ENCODE assay signal across 12 cellular contexts in genomic region chr9:21579209-21579608, GRCh38.
A peak's percentile ranks its signal among the peaks of the same experiment; 100 is the strongest.
DNase-seq lines count a peak whose midpoint lies in the region; TF ChIP-seq lines count a peak whose summit lies in the region.
"Had no signal": no experiment of that assay in that cellular context is flagged by ENCODE, and none has a peak within 500 bp of the region (broad histone marks: within the 10 kb centered on the region; RNA-seq: fewer than 3 reads in every experiment).

No MANE protein-coding gene starts in this region.

- no peaks in the 10 kb centered on the region for H3K9me2 ChIP-seq in GM23248 (ENCODE audit: insufficient read depth)

- intact Hi-C loops in testis (cut with DNase I; ENCODE audit: low total_unique reads) = no loop called here

- peak overlapping the region; percentile 91 for H3K4me2 ChIP-seq in GM23248 (ENCODE audit: unreplicated experiment)

- peak overlapping the region; percentile 53 for H3K4me3 ChIP-seq in ACC112 (ENCODE audit: low read depth, low read length)
- H3K4me3 ChIP-seq in GM23248 = peak overlapping the region; percentile 74
- no peak overlapping the region for H3K4me3 ChIP-seq in fibroblast of pulmonary artery (replicated peaks; ENCODE audit: low read depth, low read length)
- H3K4me3 ChIP-seq in testis = no peak overlapping the region
- H3K4me3 ChIP-seq: GM12878 had no signal

- peak overlapping the region; percentile 81 for H3K9ac ChIP-seq in GM23248
- H3K9ac ChIP-seq: parathyroid adenoma had no signal

- no peak for TF ChIP-seq POLR2A in testis (IDR thresholded peaks at IDR 0.05)

- DNase-seq in GM23248 = peak; percentile 56
- DNase-seq in activated CD4-positive, alpha-beta memory T cell treated with anti-CD3 and anti-CD28 coated beads, Interleukin-2, amount 10 ng/mL, durations not matched to agents 7 days and 5 days = peak; percentile 68
- DNase-seq in fibroblast of pulmonary artery (ENCODE audit: low read depth) = peak; percentile 22
- no peak for DNase-seq in testis
- no peak for DNase-seq in GM10266 (ENCODE audit: extremely low spot score)
- DNase-seq in putamen (ENCODE audit: low spot score) = no peak
- no peak for DNase-seq in DMS53 (lab: John Stamatoyannopoulos, UW)
- DNase-seq: NCI-H1417 treated with DMSO at 0.1 percent for 48 hours had no signal

- no peaks in the 10 kb centered on the region for H3K9me3 Mint-ChIP-seq in activated CD4-positive, alpha-beta memory T cell treated with anti-CD3 and anti-CD28 coated beads, Interleukin-2, amount 10 ng/mL, durations not matched to agents 7 days and 5 days
- H3K9me3 Mint-ChIP-seq: brain had no signal

- H3K36me3 Mint-ChIP-seq in activated CD4-positive, alpha-beta memory T cell treated with anti-CD3 and anti-CD28 coated beads, Interleukin-2, amount 10 ng/mL, durations not matched to agents 7 days and 5 days (ENCODE audit: low read depth) = no peaks in the 10 kb centered on the region
- H3K36me3 Mint-ChIP-seq: brain had no signal

- peaks cover 63% of the 10 kb centered on the region for H3F3A ChIP-seq in GM23248 (ENCODE audit: insufficient read depth)

- CTCF ChIA-PET in activated CD4-positive, alpha-beta memory T cell treated with anti-CD3 and anti-CD28 coated beads, Interleukin-2, amount 10 ng/mL, durations not matched to agents 7 days and 5 days (lab: Charles Lee) = interaction anchor here (1.0 kb wide), 1 partner anchor 20 kb away, joined by 3 read pairs; no protein-coding TSS in a partner anchor

- peaks cover 4% of the 10 kb centered on the region for H3K27me3 Mint-ChIP-seq in activated CD4-positive, alpha-beta memory T cell treated with anti-CD3 and anti-CD28 coated beads, Interleukin-2, amount 10 ng/mL, durations not matched to agents 7 days and 5 days

- H3K27me3 ChIP-seq in ACC112 (ENCODE audit: insufficient read depth, low read length) = no peaks in the 10 kb centered on the region
- H3K27me3 ChIP-seq in GM23248 (replicated peaks; ENCODE audit: insufficient read depth) = no peaks in the 10 kb centered on the region
- H3K27me3 ChIP-seq in testis = no peaks in the 10 kb centered on the region

- no peaks in the 10 kb centered on the region for H4K20me1 ChIP-seq in GM23248 (ENCODE audit: insufficient read depth)

- peak overlapping the region; percentile 66 for H3K27ac Mint-ChIP-seq in activated CD4-positive, alpha-beta memory T cell treated with anti-CD3 and anti-CD28 coated beads, Interleukin-2, amount 10 ng/mL, durations not matched to agents 7 days and 5 days
- H3K27ac Mint-ChIP-seq: brain had no signal

- H3K9me3 ChIP-seq in GM23248 (ENCODE audit: low read depth) = no peaks in the 10 kb centered on the region
- no peaks in the 10 kb centered on the region for H3K9me3 ChIP-seq in testis

- H3K27ac ChIP-seq in ACC112 (ENCODE audit: low read depth, low read length) = peak overlapping the region; percentile 98
- peak overlapping the region; percentile 97 for H3K27ac ChIP-seq in GM23248
- no peak overlapping the region for H3K27ac ChIP-seq in testis
- H3K27ac ChIP-seq: parathyroid adenoma had no signal

- WGBS in GM23248 (ENCODE audit: low coverage in 1 of 2, low lambda C conversion rate in 2 of 2, missing lambda C conversion rate in 2 of 2), 2 experiments = 72 to 74% methylated on average over 4 of the region's 4 CpGs
- 80 to 88% methylated on average over 4 of the region's 4 CpGs for WGBS in testis, 2 donors

- POLR2A ChIA-PET in activated CD4-positive, alpha-beta memory T cell treated with anti-CD3 and anti-CD28 coated beads, Interleukin-2, amount 10 ng/mL, durations not matched to agents 7 days and 5 days (lab: Charles Lee) = interaction anchor here (1.0 to 3.2 kb wide), 4 partner anchors 9 to 957 kb away, joined by 3 to 16 read pairs (median 4); partner anchors contain the start of gene MLLT3

- in situ Hi-C loops in GM23248 (cut with MboI) = no loop called here

- H3K4me1 ChIP-seq in ACC112 (ENCODE audit: control insufficient read depth, insufficient read depth, low read length, unreplicated experiment) (peaks cover 62% of the 10 kb centered on the region), GM23248 (ENCODE audit: insufficient read depth) (peaks cover 67% of the 10 kb centered on the region), testis (no peaks in the 10 kb centered on the region)
- H3K4me1 ChIP-seq: parathyroid adenoma had no signal

- H3K79me2 ChIP-seq in ACC112 (ENCODE audit: control insufficient read depth, insufficient read depth, low read length, unreplicated experiment) (peaks cover 69% of the 10 kb centered on the region), GM23248 (ENCODE audit: insufficient read depth) (peaks cover 68% of the 10 kb centered on the region)
- H3K79me2 ChIP-seq: parathyroid adenoma had no signal

- peak overlapping the region; percentile 63 for H3K4me3 Mint-ChIP-seq in activated CD4-positive, alpha-beta memory T cell treated with anti-CD3 and anti-CD28 coated beads, Interleukin-2, amount 10 ng/mL, durations not matched to agents 7 days and 5 days
- H3K4me3 Mint-ChIP-seq: brain had no signal

- TF ChIP-seq CTCF in fibroblast of pulmonary artery (IDR thresholded peaks at IDR 0.05; ENCODE audit: low read length, missing control alignments) (no peak), testis (IDR thresholded peaks at IDR 0.05) (no peak), GM10266 (IDR thresholded peaks at IDR 0.05; ENCODE audit: control insufficient read depth, insufficient read depth, low read depth, missing control alignments) (no peak)

- no peaks in the 10 kb centered on the region for H3K36me3 ChIP-seq in ACC112 (ENCODE audit: insufficient read depth, low read length)
- no peaks in the 10 kb centered on the region for H3K36me3 ChIP-seq in GM23248 (ENCODE audit: low read depth)
- H3K36me3 ChIP-seq in testis (ENCODE audit: low read depth, missing control alignments) = no peaks in the 10 kb centered on the region

- H2AFZ ChIP-seq in ACC112 (ENCODE audit: low read length, unreplicated experiment) = peak overlapping the region; percentile 16
- peak overlapping the region; percentile 74 for H2AFZ ChIP-seq in GM23248
- H2AFZ ChIP-seq: parathyroid adenoma had no signal

- H3K4me1 Mint-ChIP-seq in activated CD4-positive, alpha-beta memory T cell treated with anti-CD3 and anti-CD28 coated beads, Interleukin-2, amount 10 ng/mL, durations not matched to agents 7 days and 5 days = peaks cover 31% of the 10 kb centered on the region

Comparison
In these comparisons a context has a peak if more than half of its experiments do, and no peak if none do; other contexts are left out.
1. H3K27ac ChIP-seq: peak in ACC112 (single experiment) and GM23248 (single experiment); none in testis (0 of 2).
2. H3K4me3 ChIP-seq: peak in ACC112 (single experiment) and GM23248 (single experiment); none in fibroblast of pulmonary artery (single experiment) and testis (0 of 2).
3. DNase-seq: peak in GM23248 (single experiment), activated CD4-positive, alpha-beta memory T cell treated with anti-CD3 and anti-CD28 coated beads, Interleukin-2, amount 10 ng/mL, durations not matched to agents 7 days and 5 days (single experiment) and fibroblast of pulmonary artery (single experiment); none in testis (single experiment), GM10266 (single experiment), putamen (single experiment) and DMS53 (single experiment).